In the genomic region with DNA sequence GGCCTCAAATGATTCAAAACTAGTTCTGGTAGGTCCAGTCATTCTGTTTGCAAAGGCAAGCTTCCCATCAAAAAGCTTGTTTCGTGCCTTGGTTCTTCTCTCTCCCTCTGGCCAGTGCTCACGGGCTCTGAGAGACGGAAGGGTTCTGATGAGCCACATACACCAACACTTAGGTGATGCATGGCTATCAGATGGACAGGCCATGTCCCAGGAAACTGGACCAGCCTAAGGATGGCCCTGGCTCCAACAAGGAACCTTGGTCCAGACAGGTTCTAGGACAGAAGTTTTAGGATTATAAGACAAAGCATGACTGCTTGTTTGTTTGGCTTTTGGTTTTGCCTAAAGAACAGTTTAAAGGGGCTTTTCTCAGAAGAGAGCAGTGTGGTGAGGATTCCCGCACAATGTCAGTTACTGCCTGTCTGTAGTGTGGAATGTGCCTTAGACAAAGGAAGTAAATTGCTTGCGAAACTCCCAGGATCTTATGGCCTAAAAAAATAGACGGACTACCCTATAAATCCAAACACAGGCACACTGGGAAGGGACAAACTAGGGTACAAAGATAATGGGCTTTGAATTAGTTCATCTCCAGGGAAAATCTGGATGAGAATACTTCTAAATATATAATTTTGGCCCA, we compare ENCODE assay signal across 29 cellular contexts. TPM values are rescaled to one million over a fixed set of nuclear protein-coding genes. Genes with fewer than 3 reads are reported as not detected.
DNase-seq lines count a peak whose midpoint lies in the region; ATAC-seq, FAIRE-seq and TF ChIP-seq lines count a peak whose summit lies in the region.
"Had no signal": no experiment of that assay in that cellular context is flagged by ENCODE, and none has a peak within 500 bp of the region (broad histone marks: within the 10 kb centered on the region; RNA-seq: fewer than 3 reads in every experiment).

No MANE protein-coding gene starts in this region.

- ATAC-seq in A549 (peak; percentile 51 to 57; a peak in 4 of 6 replicates), Panc1 (peak; percentile 64; the same call in 1 of the 2 replicates), GM19351 (IDR thresholded peaks at IDR 0.05; ENCODE audit: unreplicated experiment) (no peak), omental fat pad (ENCODE audit: low FRiP score) (no peak)
- ATAC-seq: esophagus mucosa; HCT116; mucosa of descending colon; natural killer cell; stimulated activated naive CD8-positive, alpha-beta T cell treated with anti-CD3 and anti-CD28 coated beads, Interleukin-15, amount 100 ng/mL, for 72 hours had no signal

- H2AFZ ChIP-seq in neural progenitor cell (replicated peaks): peak overlapping the region; percentile 15
- no peak overlapping the region for H2AFZ ChIP-seq in smooth muscle cell (ENCODE audit: low read depth)

- H4K20me1 ChIP-seq in neural progenitor cell (ENCODE audit: low read depth): no peaks in the 10 kb centered on the region
- H4K20me1 ChIP-seq in smooth muscle cell (ENCODE audit: low read depth): no peaks in the 10 kb centered on the region

- in situ Hi-C loops in Panc1 (cut with HindIII; ENCODE audit: low pct_unique_long_range_greater_than_20kb, low sequenced_read_pairs): no loop called here

- no peak for TF ChIP-seq POLR2A in A549 (IDR thresholded peaks at IDR 0.05; ENCODE audit: low read length)

- H3K36me3 ChIP-seq in Panc1 (ENCODE audit: control insufficient read depth, insufficient read depth, low read length) (peaks cover 18% of the 10 kb centered on the region; the same call in 1 of the 2 replicates), neural progenitor cell (no peaks in the 10 kb centered on the region), smooth muscle cell (ENCODE audit: low read depth) (no peaks in the 10 kb centered on the region)
- H3K36me3 ChIP-seq: ovary had no signal

- FAIRE-seq in A549 (lab: Jason Lieb, UNC): no peak
- FAIRE-seq: astrocyte, frontal cortex had no signal

- H3K4me3 ChIP-seq in A549 (no peak overlapping the region), Panc1 (ENCODE audit: low read depth in 2 of 2, low read length in 2 of 2) (no peak overlapping the region), choroid plexus epithelial cell (ENCODE audit: low read depth, low read length) (no peak overlapping the region), neural progenitor cell (no peak overlapping the region), smooth muscle cell (no peak overlapping the region)
- H3K4me3 ChIP-seq: lung, mucosa of descending colon, ovary had no signal

- 78% methylated on average over 6 of the region's 6 CpGs for WGBS in A549 (ENCODE audit: missing lambda C conversion rate)
- WGBS in smooth muscle cell (ENCODE audit: low lambda C conversion rate): 83% methylated on average over 6 of the region's 6 CpGs

- no peaks in the 10 kb centered on the region for H3K9me3 ChIP-seq in A549
- no peaks in the 10 kb centered on the region for H3K9me3 ChIP-seq in Panc1 (ENCODE audit: control insufficient read depth, insufficient read depth, low read depth, low read length)
- no peaks in the 10 kb centered on the region for H3K9me3 ChIP-seq in neural progenitor cell (ENCODE audit: low read depth)
- no peaks in the 10 kb centered on the region for H3K9me3 ChIP-seq in smooth muscle cell (replicated peaks; ENCODE audit: low read depth)
- H3K9me3 ChIP-seq: mucosa of descending colon, ovary, spleen had no signal

- TF ChIP-seq CTCF in A549 (IDR thresholded peaks at IDR 0.05) (no peak), Panc1 (IDR thresholded peaks at IDR 0.05) (no peak), choroid plexus epithelial cell (conservative IDR thresholded peaks at IDR 0.05; ENCODE audit: low read depth, low read length) (no peak), neural progenitor cell (IDR thresholded peaks at IDR 0.05) (no peak), smooth muscle cell (IDR thresholded peaks at IDR 0.05; ENCODE audit: borderline replicate concordance, insufficient read depth, poor library complexity, severe bottlenecking) (no peak), omental fat pad (IDR thresholded peaks at IDR 0.05) (no peak)

- no peak overlapping the region for H3K9ac ChIP-seq in neural progenitor cell
- no peak overlapping the region for H3K9ac ChIP-seq in smooth muscle cell (ENCODE audit: low read depth)
- H3K9ac ChIP-seq: KMS-11 had no signal

- H3K27me3 Mint-ChIP-seq in neural progenitor cell (ENCODE audit: insufficient read depth, low read depth): peaks cover 2% of the 10 kb centered on the region
- H3K27me3 Mint-ChIP-seq: activated CD4-positive, alpha-beta T cell treated with anti-CD3 and anti-CD28 coated beads, Interleukin-2, amount 10 ng/mL, durations not matched to agents 24 days and 14 days; dendritic cell treated with granulocyte-macrophage colony-stimulating factor and Interleukin-4, amounts not matched to agents 40 ng/mL and 50 ng/mL, for 4 days had no signal

- intact Hi-C loops in Panc1 (cut with micrococcal nuclease; ENCODE audit: unreplicated experiment): no loop called here

- CTCF ChIA-PET in A549 (lab: Yijun Ruan, JAX): interaction anchor here (0.6 to 1.5 kb wide), 3 partner anchors 11 to 1066 kb away, joined by 3 to 7 read pairs (median 5); a partner anchor contains a TSS
- CTCF ChIA-PET in Panc1 (lab: Charles Lee): no interaction called here

- no peak overlapping the region for H3K4me3 Mint-ChIP-seq in neural progenitor cell
- H3K4me3 Mint-ChIP-seq: activated CD4-positive, alpha-beta T cell treated with anti-CD3 and anti-CD28 coated beads, Interleukin-2, amount 10 ng/mL, durations not matched to agents 24 days and 14 days; activated naive CD8-positive, alpha-beta T cell treated with anti-CD3 and anti-CD28 coated beads, Interleukin-2, amount 10 ng/mL, durations not matched to agents 7 days and 5 days; CD4-positive, alpha-beta T cell; dendritic cell treated with granulocyte-macrophage colony-stimulating factor and Interleukin-4, amounts not matched to agents 40 ng/mL and 50 ng/mL, for 4 days; natural killer cell; stimulated activated naive CD8-positive, alpha-beta T cell treated with anti-CD3 and anti-CD28 coated beads, Interleukin-15, amount 100 ng/mL, for 72 hours had no signal

- no peak for TF ChIP-seq RAD21 in A549 (conservative IDR thresholded peaks at IDR 0.05 in 1 of 2, IDR thresholded peaks at IDR 0.05 in 1 of 2)

- DNase-seq in A549 (ENCODE audit: low read depth in 1 of 2, low spot score in 1 of 2) (no peak), Panc1 (ENCODE audit: low read depth, low spot score) (no peak), choroid plexus epithelial cell (ENCODE audit: low read depth) (peak; percentile 59), neural progenitor cell (ENCODE audit: low spot score) (peak; percentile 54), smooth muscle cell (lab: John Stamatoyannopoulos, UW; ENCODE audit: unreplicated experiment) (no peak), omental fat pad (ENCODE audit: low spot score) (no peak)
- DNase-seq in stimulated activated CD4-positive, alpha-beta T cell treated with anti-CD3 and anti-CD28 coated beads, Interleukin-4, amount 100 ng/mL, for 1 hour: no peak
- DNase-seq: activated CD4-positive, alpha-beta T cell treated with anti-CD3 and anti-CD28 coated beads, Interleukin-2, amount 10 ng/mL, durations not matched to agents 24 days and 14 days; activated gamma-delta T cell; activated naive CD8-positive, alpha-beta T cell treated with anti-CD3 and anti-CD28 coated beads, Interleukin-2, amount 10 ng/mL, durations not matched to agents 7 days and 5 days; CD4-positive, alpha-beta T cell; central memory CD4-positive, alpha-beta T cell; mucosa of descending colon; natural killer cell; NCI-H1436 treated with DMSO at 0.1 percent for 48 hours; NCI-H226; ovary; spleen; stimulated activated CD4-positive, alpha-beta T cell treated with anti-CD3 and anti-CD28 coated beads, Interleukin-2, amount 100 ng/mL, for 24 hours; stimulated activated naive CD8-positive, alpha-beta T cell treated with anti-CD3 and anti-CD28 coated beads, Interleukin-15, amount 100 ng/mL, for 72 hours; T-helper 9 cell had no signal

- TF ChIP-seq EP300 in A549 (IDR thresholded peaks at IDR 0.05): no peak

- H3K27me3 ChIP-seq in Panc1 (ENCODE audit: control insufficient read depth, insufficient read depth, low read length) (no peaks in the 10 kb centered on the region), neural progenitor cell (peaks cover 2% of the 10 kb centered on the region), smooth muscle cell (ENCODE audit: low read depth) (no peaks in the 10 kb centered on the region)
- H3K27me3 ChIP-seq: ovary, spleen had no signal

- H3K79me2 ChIP-seq in neural progenitor cell (ENCODE audit: low read depth) (no peaks in the 10 kb centered on the region), smooth muscle cell (ENCODE audit: low read depth) (no peaks in the 10 kb centered on the region)

- POLR2A ChIA-PET in A549 (lab: Yijun Ruan, JAX): no interaction called here
- POLR2A ChIA-PET in Panc1 (lab: Charles Lee): no interaction called here

- H3K4me2 ChIP-seq in A549 (no peak overlapping the region; the same call in 2 of the 3 replicates), neural progenitor cell (peak overlapping the region; percentile 21), smooth muscle cell (no peak overlapping the region)
- H3K4me2 ChIP-seq: KMS-11 had no signal

- H3K27ac ChIP-seq in A549: no peak overlapping the region
- peak overlapping the region; percentile 21; the same call in 1 of the 2 replicates for H3K27ac ChIP-seq in Panc1 (ENCODE audit: low read length)
- no peak overlapping the region for H3K27ac ChIP-seq in neural progenitor cell
- H3K27ac ChIP-seq in smooth muscle cell (ENCODE audit: low read depth): no peak overlapping the region
- H3K27ac ChIP-seq: KMS-11, ovary, spleen had no signal

- H3F3A ChIP-seq in neural progenitor cell (ENCODE audit: low read depth) (peaks cover 6% of the 10 kb centered on the region), smooth muscle cell (ENCODE audit: low read depth) (no peaks in the 10 kb centered on the region)

- BruUV-seq in Panc1 (replicated peaks; lab: Mats Ljungman, UMichigan): no TSS peak

- H3K4me1 Mint-ChIP-seq in neural progenitor cell: no peaks in the 10 kb centered on the region
- H3K4me1 Mint-ChIP-seq: activated CD4-positive, alpha-beta T cell treated with anti-CD3 and anti-CD28 coated beads, Interleukin-2, amount 10 ng/mL, durations not matched to agents 24 days and 14 days; activated naive CD8-positive, alpha-beta T cell treated with anti-CD3 and anti-CD28 coated beads, Interleukin-2, amount 10 ng/mL, durations not matched to agents 7 days and 5 days; natural killer cell had no signal

- H3K36me3 Mint-ChIP-seq in neural progenitor cell: no peaks in the 10 kb centered on the region
- H3K36me3 Mint-ChIP-seq: activated naive CD8-positive, alpha-beta T cell treated with anti-CD3 and anti-CD28 coated beads, Interleukin-2, amount 10 ng/mL, durations not matched to agents 7 days and 5 days; natural killer cell had no signal

- no peaks in the 10 kb centered on the region for H3K9me3 Mint-ChIP-seq in neural progenitor cell
- H3K9me3 Mint-ChIP-seq: activated CD4-positive, alpha-beta T cell treated with anti-CD3 and anti-CD28 coated beads, Interleukin-2, amount 10 ng/mL, durations not matched to agents 24 days and 14 days; activated naive CD8-positive, alpha-beta T cell treated with anti-CD3 and anti-CD28 coated beads, Interleukin-2, amount 10 ng/mL, durations not matched to agents 7 days and 5 days; CD4-positive, alpha-beta T cell; dendritic cell treated with granulocyte-macrophage colony-stimulating factor and Interleukin-4, amounts not matched to agents 40 ng/mL and 50 ng/mL, for 4 days; natural killer cell; stimulated activated naive CD8-positive, alpha-beta T cell treated with anti-CD3 and anti-CD28 coated beads, Interleukin-15, amount 100 ng/mL, for 72 hours had no signal

- no peak overlapping the region for H3K27ac Mint-ChIP-seq in neural progenitor cell
- H3K27ac Mint-ChIP-seq: activated CD4-positive, alpha-beta T cell treated with anti-CD3 and anti-CD28 coated beads, Interleukin-2, amount 10 ng/mL, durations not matched to agents 24 days and 14 days; activated naive CD8-positive, alpha-beta T cell treated with anti-CD3 and anti-CD28 coated beads, Interleukin-2, amount 10 ng/mL, durations not matched to agents 7 days and 5 days; CD4-positive, alpha-beta T cell; natural killer cell had no signal

- H3K4me1 ChIP-seq in A549 (peaks cover 11% of the 10 kb centered on the region; the same call in 2 of the 3 replicates), Panc1 (ENCODE audit: control insufficient read depth, insufficient read depth, low read length) (peaks cover 35% of the 10 kb centered on the region), neural progenitor cell (peaks cover 14% of the 10 kb centered on the region), smooth muscle cell (ENCODE audit: low read depth) (peaks cover 5% of the 10 kb centered on the region)
- H3K4me1 ChIP-seq: spleen had no signal

RNA-seq across cellular contexts. Expression of a gene that starts 10.3 kb away (rescaled TPM):
- polyA plus RNA-seq in A549 (2011; rRNA removed): 13.1 and 13.2 TPM in 2 replicates
- 14.6 and 20.8 TPM in 2 replicates for polyA plus RNA-seq in A549 (2012; cell fraction: cytosol; rRNA removed)
- polyA plus RNA-seq in A549 (2012; cell fraction: nucleus; rRNA removed): 28.1 and 45.8 TPM in 2 replicates
- polyA plus RNA-seq in A549 (2017; fragmentation: RNase III; extraction: RNeasy Plus Mini Kit Qiagen cat#74134 plus additional on column Dnase treatment): 4.4 to 5.5 TPM (median 5.3 TPM) in 3 replicates
- 29.1 and 30.7 TPM in 2 replicates for polyA minus RNA-seq in A549 (2011; rRNA and poly(A)+ RNA removed)
- 86.7 TPM for total RNA-seq in Panc1 (2021; ENCODE audit: unreplicated experiment)
- polyA plus RNA-seq in Panc1 (2012; ENCODE audit: insufficient read length): 142 TPM
- total RNA-seq in neural progenitor cell (ENCODE audit: low replicate concordance): 0.39 and 0.62 TPM in 2 replicates
- 23.2 and 42.6 TPM in 2 replicates for total RNA-seq in smooth muscle cell
- 29.6 and 47.7 TPM in 2 replicates for polyA plus RNA-seq in smooth muscle cell
- 100 to 1,000 TPM in 2 of 4 donors, 10 to 100 TPM in 2; 45.8 to 143 (median 78.4) TPM for total RNA-seq in omental fat pad

Comparison
In these comparisons a context has a peak if more than half of its experiments do, and no peak if none do; other contexts are left out.
1. ATAC-seq: peak in A549 (2 of 2) and Panc1 (single experiment); none in GM19351 (single experiment) and omental fat pad (single experiment).
2. DNase-seq: peak in choroid plexus epithelial cell (single experiment) and neural progenitor cell (single experiment); none in A549 (0 of 2), Panc1 (single experiment), smooth muscle cell (single experiment), omental fat pad (single experiment) and stimulated activated CD4-positive, alpha-beta T cell treated with anti-CD3 and anti-CD28 coated beads, Interleukin-4, amount 100 ng/mL, for 1 hour (single experiment).
3. RNA of a gene that starts 10.3 kb away (total RNA-seq): 45.8 to 143 TPM in omental fat pad, 86.7 TPM in Panc1 (single experiment) and 23.2 to 42.6 TPM in smooth muscle cell; 0.39 to 0.62 TPM in neural progenitor cell; every median in the first group is over 10 times any median in the second.